In the genomic region with DNA sequence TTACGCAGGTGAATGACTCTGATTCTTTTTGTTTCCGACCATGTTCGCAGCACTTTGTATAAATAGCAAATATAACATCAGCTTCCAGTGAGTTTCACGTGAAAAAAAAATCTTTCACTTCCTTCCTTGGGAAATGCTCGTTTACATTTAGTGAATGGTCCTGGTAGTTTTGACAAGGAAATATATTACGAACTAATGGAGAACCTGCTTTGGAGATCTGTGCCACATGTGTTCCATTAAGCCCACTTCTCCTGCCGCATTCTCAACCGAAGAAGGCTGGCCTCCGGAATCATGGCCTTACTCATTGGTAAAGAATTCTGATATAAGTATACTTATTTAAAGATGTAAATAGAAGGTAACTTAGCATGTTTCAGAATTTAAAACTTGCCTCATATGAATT, we compare ENCODE assay signal across 11 cellular contexts. TPM values are rescaled to one million over a fixed set of nuclear protein-coding genes. Genes with fewer than 3 reads are reported as not detected.
DNase-seq lines count a peak whose midpoint lies in the region; ATAC-seq and TF ChIP-seq lines count a peak whose summit lies in the region.
"Had no signal": no experiment of that assay in that cellular context is flagged by ENCODE, and none has a peak within 500 bp of the region (broad histone marks: within the 10 kb centered on the region; RNA-seq: fewer than 3 reads in every experiment).

No MANE protein-coding gene starts in this region.

- no peak for TF ChIP-seq CTCF in WTC11 (IDR thresholded peaks at IDR 0.05)
- no peak for TF ChIP-seq CTCF in fibroblast of the aortic adventitia (IDR thresholded peaks at IDR 0.05; ENCODE audit: insufficient read depth, low read length)
- no peak for TF ChIP-seq CTCF in sigmoid colon (IDR thresholded peaks at IDR 0.05)

- intact Hi-C loops in activated CD4-positive, alpha-beta T cell treated with anti-CD3 and anti-CD28 coated beads, Interleukin-2, amount 10 ng/mL, durations not matched to agents 24 days and 14 days (cut with micrococcal nuclease) = no loop called here
- intact Hi-C loops in sigmoid colon (cut with DNase I) = no loop called here

- H3K9me3 Mint-ChIP-seq in activated CD4-positive, alpha-beta T cell treated with anti-CD3 and anti-CD28 coated beads, Interleukin-2, amount 10 ng/mL, durations not matched to agents 24 days and 14 days = peaks cover 4% of the 10 kb centered on the region
- H3K9me3 Mint-ChIP-seq in WTC11 = peaks cover 3% of the 10 kb centered on the region; the same call in 1 of the 2 replicates

- peaks cover 42% of the 10 kb centered on the region for H3K36me3 Mint-ChIP-seq in activated CD4-positive, alpha-beta T cell treated with anti-CD3 and anti-CD28 coated beads, Interleukin-2, amount 10 ng/mL, durations not matched to agents 24 days and 14 days (ENCODE audit: low read depth)
- peaks cover 16% of the 10 kb centered on the region for H3K36me3 Mint-ChIP-seq in WTC11

- no peak for ATAC-seq in WTC11

- H3K36me3 ChIP-seq in sigmoid colon = peaks cover 0 to 36% (median 8%) of the 10 kb centered on the region in 4 donors

- peak overlapping the region; percentile 80 for H3K4me3 Mint-ChIP-seq in activated CD4-positive, alpha-beta T cell treated with anti-CD3 and anti-CD28 coated beads, Interleukin-2, amount 10 ng/mL, durations not matched to agents 24 days and 14 days
- peak overlapping the region; percentile 70 for H3K4me3 Mint-ChIP-seq in WTC11

- H3K4me1 ChIP-seq in sigmoid colon = peaks cover 0 to 43% (median 38%) of the 10 kb centered on the region in 4 donors

- H3K4me3 ChIP-seq in fibroblast of the aortic adventitia (ENCODE audit: low read depth, low read length) (peak overlapping the region; percentile 88), sigmoid colon (peak overlapping the region in 1 of 4 donors; percentile 96)

- peaks cover 33% of the 10 kb centered on the region for H3K4me1 Mint-ChIP-seq in activated CD4-positive, alpha-beta T cell treated with anti-CD3 and anti-CD28 coated beads, Interleukin-2, amount 10 ng/mL, durations not matched to agents 24 days and 14 days
- H3K4me1 Mint-ChIP-seq in WTC11 = peaks cover 20% of the 10 kb centered on the region

- no peaks in the 10 kb centered on the region for H3K27me3 ChIP-seq in sigmoid colon

- H3K27ac ChIP-seq in sigmoid colon = peak overlapping the region in 3 of 4 donors; percentile 75 to 93 (median 85)

- no peak for DNase-seq in activated CD4-positive, alpha-beta T cell treated with anti-CD3 and anti-CD28 coated beads, Interleukin-2, amount 10 ng/mL, durations not matched to agents 24 days and 14 days
- no peak for DNase-seq in activated CD4-positive, alpha-beta T cell treated with anti-CD3 and anti-CD28 coated beads, Interleukin-2, amount 50 U/mL, for 1 hour
- DNase-seq in WTC11 (ENCODE audit: low spot score) = no peak
- peak; percentile 7 for DNase-seq in fibroblast of the aortic adventitia (ENCODE audit: low read depth)
- DNase-seq in sigmoid colon = no peak
- no peak for DNase-seq in stimulated activated CD4-positive, alpha-beta T cell treated with anti-CD3 and anti-CD28 coated beads, Interleukin-4, amount 100 ng/mL, for 24 hours
- DNase-seq in NCI-H2171 (lab: John Stamatoyannopoulos, UW) = no peak
- DNase-seq in hippocampal formation (lab: John Stamatoyannopoulos, UW) = no peak
- DNase-seq: ACHN; activated CD4-positive, alpha-beta T cell treated with anti-CD3 and anti-CD28 coated beads for 4 hours; NCI-H526 treated with DMSO at 0.1 percent for 48 hours had no signal

- no peaks in the 10 kb centered on the region for H3K27me3 Mint-ChIP-seq in activated CD4-positive, alpha-beta T cell treated with anti-CD3 and anti-CD28 coated beads, Interleukin-2, amount 10 ng/mL, durations not matched to agents 24 days and 14 days
- H3K27me3 Mint-ChIP-seq in WTC11 (ENCODE audit: low read depth) = peaks cover 23% of the 10 kb centered on the region

- TF ChIP-seq EP300 in sigmoid colon (IDR thresholded peaks at IDR 0.05) = no peak

- POLR2A ChIA-PET in WTC11 (lab: Charles Lee) = no interaction called here

- WGBS in sigmoid colon, 2 donors = 71 to 85% methylated on average over 9 of the region's 9 CpGs

- H3K9me3 ChIP-seq in sigmoid colon = no peaks in the 10 kb centered on the region

- TF ChIP-seq POLR2A in sigmoid colon (IDR thresholded peaks at IDR 0.05) = no peak

- no peak overlapping the region for H3K27ac Mint-ChIP-seq in activated CD4-positive, alpha-beta T cell treated with anti-CD3 and anti-CD28 coated beads, Interleukin-2, amount 10 ng/mL, durations not matched to agents 24 days and 14 days
- peak overlapping the region; percentile 70 for H3K27ac Mint-ChIP-seq in WTC11

- CTCF ChIA-PET in WTC11 (lab: Charles Lee) = no interaction called here

TF ChIP-seq in WTC11, 78 proteins besides CTCF, POLR2A, EP300 and RAD21 (continues in another document):
- no peak for TF ChIP-seq TEAD4 (CRISPR knock-in tag; IDR thresholded peaks at IDR 0.05)
- TF ChIP-seq, protein P1, sequence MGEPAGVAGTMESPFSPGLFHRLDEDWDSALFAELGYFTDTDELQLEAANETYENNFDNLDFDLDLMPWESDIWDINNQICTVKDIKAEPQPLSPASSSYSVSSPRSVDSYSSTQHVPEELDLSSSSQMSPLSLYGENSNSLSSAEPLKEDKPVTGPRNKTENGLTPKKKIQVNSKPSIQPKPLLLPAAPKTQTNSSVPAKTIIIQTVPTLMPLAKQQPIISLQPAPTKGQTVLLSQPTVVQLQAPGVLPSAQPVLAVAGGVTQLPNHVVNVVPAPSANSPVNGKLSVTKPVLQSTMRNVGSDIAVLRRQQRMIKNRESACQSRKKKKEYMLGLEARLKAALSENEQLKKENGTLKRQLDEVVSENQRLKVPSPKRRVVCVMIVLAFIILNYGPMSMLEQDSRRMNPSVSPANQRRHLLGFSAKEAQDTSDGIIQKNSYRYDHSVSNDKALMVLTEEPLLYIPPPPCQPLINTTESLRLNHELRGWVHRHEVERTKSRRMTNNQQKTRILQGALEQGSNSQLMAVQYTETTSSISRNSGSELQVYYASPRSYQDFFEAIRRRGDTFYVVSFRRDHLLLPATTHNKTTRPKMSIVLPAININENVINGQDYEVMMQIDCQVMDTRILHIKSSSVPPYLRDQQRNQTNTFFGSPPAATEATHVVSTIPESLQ (CRISPR knock-in tag; IDR thresholded peaks at IDR 0.05) = no peak
- TF ChIP-seq NFE2L1 (CRISPR knock-in tag; IDR thresholded peaks at IDR 0.05) = no peak
- TF ChIP-seq ATF3 (CRISPR knock-in tag; conservative IDR thresholded peaks at IDR 0.05) = no peak
- no peak for TF ChIP-seq TP53 (CRISPR knock-in tag; IDR thresholded peaks at IDR 0.05)
- TF ChIP-seq ZNF281 (CRISPR knock-in tag; IDR thresholded peaks at IDR 0.05) = no peak
- no peak for TF ChIP-seq IRF2 (CRISPR knock-in tag; IDR thresholded peaks at IDR 0.05; ENCODE audit: borderline replicate concordance, low read depth)
- TF ChIP-seq MYBL2 (CRISPR knock-in tag; IDR thresholded peaks at IDR 0.05) = no peak
- TF ChIP-seq, protein P2, sequence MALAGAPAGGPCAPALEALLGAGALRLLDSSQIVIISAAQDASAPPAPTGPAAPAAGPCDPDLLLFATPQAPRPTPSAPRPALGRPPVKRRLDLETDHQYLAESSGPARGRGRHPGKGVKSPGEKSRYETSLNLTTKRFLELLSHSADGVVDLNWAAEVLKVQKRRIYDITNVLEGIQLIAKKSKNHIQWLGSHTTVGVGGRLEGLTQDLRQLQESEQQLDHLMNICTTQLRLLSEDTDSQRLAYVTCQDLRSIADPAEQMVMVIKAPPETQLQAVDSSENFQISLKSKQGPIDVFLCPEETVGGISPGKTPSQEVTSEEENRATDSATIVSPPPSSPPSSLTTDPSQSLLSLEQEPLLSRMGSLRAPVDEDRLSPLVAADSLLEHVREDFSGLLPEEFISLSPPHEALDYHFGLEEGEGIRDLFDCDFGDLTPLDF (CRISPR knock-in tag; IDR thresholded peaks at IDR 0.05) = no peak

RNA-seq across cellular contexts. Expression of gene CRAMP1, which starts 3.6 kb away (rescaled TPM):
- 34.9 and 36.7 TPM in 2 replicates for total RNA-seq in activated CD4-positive, alpha-beta T cell treated with anti-CD3 and anti-CD28 coated beads, Interleukin-2, amount 10 ng/mL, durations not matched to agents 24 days and 14 days
- total RNA-seq in WTC11 (2021) = 24.0 to 27.4 TPM (median 25.9 TPM) in 3 replicates
- total RNA-seq in fibroblast of the aortic adventitia (ENCODE audit: low replicate concordance) = 9.9 and 12.1 TPM in 2 replicates
- 10 to 100 TPM in 1 of 4 donors, 1 to 10 TPM in 3; 6.4 to 24.6 (median 8.0) TPM for total RNA-seq in sigmoid colon
- polyA plus RNA-seq in sigmoid colon = 10 to 100 TPM in 1 of 3 donors, 1 to 10 TPM in 2; 2.4 to 13.5 (median 2.5) TPM

RNA-seq across cellular contexts. Expression of gene IFT140, which starts 3.9 kb away (rescaled TPM):
- total RNA-seq in activated CD4-positive, alpha-beta T cell treated with anti-CD3 and anti-CD28 coated beads, Interleukin-2, amount 10 ng/mL, durations not matched to agents 24 days and 14 days = 9.8 and 11.6 TPM in 2 replicates
- total RNA-seq in WTC11 (2021) (27.0 to 31.0 TPM (median 28.9 TPM) in 3 replicates), fibroblast of the aortic adventitia (ENCODE audit: low replicate concordance) (12.8 and 27.8 TPM in 2 replicates), sigmoid colon (10 to 100 TPM in 3 of 4 donors, 1 to 10 TPM in 1; 9.2 to 36.8 (median 16.8) TPM)
- 10 to 100 TPM in 1 of 3 donors, 1 to 10 TPM in 2; 3.7 to 10.2 (median 4.8) TPM for polyA plus RNA-seq in sigmoid colon
